In genomic region chr14:76904740-76905569, GRCh38 we compare ENCODE assay signal across 1 cellular context.
TF ChIP-seq lines count a peak whose summit lies in the region.

No MANE protein-coding gene starts in this region.

TF ChIP-seq in GM23338, 12 proteins besides CTCF, POLR2A, EP300 and RAD21 (continued from another document):
- TF ChIP-seq, protein P1, sequence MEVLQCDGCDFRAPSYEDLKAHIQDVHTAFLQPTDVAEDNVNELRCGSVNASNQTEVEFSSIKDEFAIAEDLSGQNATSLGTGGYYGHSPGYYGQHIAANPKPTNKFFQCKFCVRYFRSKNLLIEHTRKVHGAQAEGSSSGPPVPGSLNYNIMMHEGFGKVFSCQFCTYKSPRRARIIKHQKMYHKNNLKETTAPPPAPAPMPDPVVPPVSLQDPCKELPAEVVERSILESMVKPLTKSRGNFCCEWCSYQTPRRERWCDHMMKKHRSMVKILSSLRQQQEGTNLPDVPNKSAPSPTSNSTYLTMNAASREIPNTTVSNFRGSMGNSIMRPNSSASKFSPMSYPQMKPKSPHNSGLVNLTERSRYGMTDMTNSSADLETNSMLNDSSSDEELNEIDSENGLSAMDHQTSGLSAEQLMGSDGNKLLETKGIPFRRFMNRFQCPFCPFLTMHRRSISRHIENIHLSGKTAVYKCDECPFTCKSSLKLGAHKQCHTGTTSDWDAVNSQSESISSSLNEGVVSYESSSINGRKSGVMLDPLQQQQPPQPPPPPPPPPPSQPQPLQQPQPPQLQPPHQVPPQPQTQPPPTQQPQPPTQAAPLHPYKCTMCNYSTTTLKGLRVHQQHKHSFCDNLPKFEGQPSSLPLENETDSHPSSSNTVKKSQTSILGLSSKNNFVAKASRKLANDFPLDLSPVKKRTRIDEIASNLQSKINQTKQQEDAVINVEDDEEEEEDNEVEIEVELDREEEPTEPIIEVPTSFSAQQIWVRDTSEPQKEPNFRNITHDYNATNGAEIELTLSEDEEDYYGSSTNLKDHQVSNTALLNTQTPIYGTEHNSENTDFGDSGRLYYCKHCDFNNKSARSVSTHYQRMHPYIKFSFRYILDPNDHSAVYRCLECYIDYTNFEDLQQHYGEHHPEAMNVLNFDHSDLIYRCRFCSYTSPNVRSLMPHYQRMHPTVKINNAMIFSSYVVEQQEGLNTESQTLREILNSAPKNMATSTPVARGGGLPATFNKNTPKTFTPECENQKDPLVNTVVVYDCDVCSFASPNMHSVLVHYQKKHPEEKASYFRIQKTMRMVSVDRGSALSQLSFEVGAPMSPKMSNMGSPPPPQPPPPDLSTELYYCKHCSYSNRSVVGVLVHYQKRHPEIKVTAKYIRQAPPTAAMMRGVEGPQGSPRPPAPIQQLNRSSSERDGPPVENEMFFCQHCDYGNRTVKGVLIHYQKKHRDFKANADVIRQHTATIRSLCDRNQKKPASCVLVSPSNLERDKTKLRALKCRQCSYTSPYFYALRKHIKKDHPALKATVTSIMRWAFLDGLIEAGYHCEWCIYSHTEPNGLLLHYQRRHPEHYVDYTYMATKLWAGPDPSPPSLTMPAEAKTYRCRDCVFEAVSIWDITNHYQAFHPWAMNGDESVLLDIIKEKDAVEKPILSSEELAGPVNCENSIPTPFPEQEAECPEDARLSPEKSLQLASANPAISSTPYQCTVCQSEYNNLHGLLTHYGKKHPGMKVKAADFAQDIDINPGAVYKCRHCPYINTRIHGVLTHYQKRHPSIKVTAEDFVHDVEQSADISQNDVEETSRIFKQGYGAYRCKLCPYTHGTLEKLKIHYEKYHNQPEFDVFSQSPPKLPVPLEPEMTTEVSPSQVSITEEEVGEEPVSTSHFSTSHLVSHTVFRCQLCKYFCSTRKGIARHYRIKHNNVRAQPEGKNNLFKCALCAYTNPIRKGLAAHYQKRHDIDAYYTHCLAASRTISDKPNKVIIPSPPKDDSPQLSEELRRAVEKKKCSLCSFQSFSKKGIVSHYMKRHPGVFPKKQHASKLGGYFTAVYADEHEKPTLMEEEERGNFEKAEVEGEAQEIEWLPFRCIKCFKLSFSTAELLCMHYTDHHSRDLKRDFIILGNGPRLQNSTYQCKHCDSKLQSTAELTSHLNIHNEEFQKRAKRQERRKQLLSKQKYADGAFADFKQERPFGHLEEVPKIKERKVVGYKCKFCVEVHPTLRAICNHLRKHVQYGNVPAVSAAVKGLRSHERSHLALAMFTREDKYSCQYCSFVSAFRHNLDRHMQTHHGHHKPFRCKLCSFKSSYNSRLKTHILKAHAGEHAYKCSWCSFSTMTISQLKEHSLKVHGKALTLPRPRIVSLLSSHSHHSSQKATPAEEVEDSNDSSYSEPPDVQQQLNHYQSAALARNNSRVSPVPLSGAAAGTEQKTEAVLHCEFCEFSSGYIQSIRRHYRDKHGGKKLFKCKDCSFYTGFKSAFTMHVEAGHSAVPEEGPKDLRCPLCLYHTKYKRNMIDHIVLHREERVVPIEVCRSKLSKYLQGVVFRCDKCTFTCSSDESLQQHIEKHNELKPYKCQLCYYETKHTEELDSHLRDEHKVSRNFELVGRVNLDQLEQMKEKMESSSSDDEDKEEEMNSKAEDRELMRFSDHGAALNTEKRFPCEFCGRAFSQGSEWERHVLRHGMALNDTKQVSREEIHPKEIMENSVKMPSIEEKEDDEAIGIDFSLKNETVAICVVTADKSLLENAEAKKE (CRISPR knock-in tag; IDR thresholded peaks at IDR 0.05), result no peak
- TF ChIP-seq ETS1 (IDR thresholded peaks at IDR 0.05) (no peak), EZH2 (IDR thresholded peaks at IDR 0.05; ENCODE audit: low read depth, unreplicated experiment) (no peak), ZNF114 (CRISPR knock-in tag; IDR thresholded peaks at IDR 0.05) (no peak)
TF ChIP-seq in GM23338: peak in this region for 0.
